In the genomic region with DNA sequence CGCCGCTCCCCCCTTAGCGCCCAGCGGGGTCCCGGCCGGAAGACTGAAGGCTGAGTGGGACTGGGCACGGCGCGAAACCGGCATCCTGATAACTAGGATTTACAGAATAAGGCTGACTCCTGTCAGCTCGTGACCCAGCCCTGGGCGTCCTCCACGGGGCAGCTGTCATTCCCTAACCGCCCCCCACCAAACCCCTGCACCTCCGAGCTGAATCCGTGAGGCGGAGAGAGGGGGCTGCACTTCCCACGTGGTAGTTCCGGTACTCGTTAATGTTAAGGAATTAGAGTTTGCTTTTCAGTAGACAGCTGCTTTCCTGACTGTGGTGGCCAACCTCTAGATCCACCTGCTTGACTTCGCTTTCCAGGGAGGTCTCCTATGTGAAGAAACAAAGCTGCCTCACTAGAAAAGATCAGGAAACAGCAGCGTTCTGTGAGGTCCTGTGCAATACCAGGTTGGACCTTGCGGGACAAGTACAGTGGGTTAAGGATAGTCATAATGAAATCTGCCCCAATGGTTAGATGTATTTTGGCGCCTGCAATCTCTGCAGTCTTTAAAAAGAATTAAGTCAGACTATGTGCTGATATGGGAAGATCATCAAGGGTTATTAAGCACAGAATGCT, we compare ENCODE assay signal across 8 cellular contexts. TPM values are rescaled to one million over a fixed set of nuclear protein-coding genes. Genes with fewer than 3 reads are reported as not detected.
DNase-seq lines count a peak whose midpoint lies in the region; ATAC-seq and FAIRE-seq lines count a peak whose summit lies in the region.

No MANE protein-coding gene starts in this region.

- no peak for DNase-seq in activated CD4-positive, alpha-beta T cell treated with anti-CD3 and anti-CD28 coated beads, Interleukin-2, amount 10 ng/mL, durations not matched to agents 24 days and 14 days
- no peak for DNase-seq in activated CD4-positive, alpha-beta T cell treated with anti-CD3 and anti-CD28 coated beads, Interleukin-2, amount 50 U/mL, for 4 hours
- DNase-seq in HTR-8/SVneo (ENCODE audit: insufficient read length, low spot score) (peak; percentile 71), left ventricle myocardium superior (no peak), skeletal muscle cell (ENCODE audit: low read depth) (no peak), NCI-H2081 treated with DMSO at 0.1 percent for 48 hours (lab: John Stamatoyannopoulos, UW) (no peak)
- no peak for DNase-seq in activated T-helper 1 cell treated with anti-CD3 and anti-CD28 coated beads, Interleukin-12 subunit alpha, Interleukin-12 subunit beta, Interleukin-2, Interleukin-4 antibody, amounts not matched to agents 30 ng/mL and 10 ng/mL and 1 ng/mL, durations not matched to agents 14 hours and 24 hours and 36 hours (ENCODE audit: low spot score)
- no peak for DNase-seq in stimulated activated CD4-positive, alpha-beta T cell treated with anti-CD3 and anti-CD28 coated beads, Interleukin-12 subunit alpha, Interleukin-12 subunit beta, amount 100 ng/mL, for 4 hours

- peak overlapping the region; percentile 92 for H3K27ac Mint-ChIP-seq in activated CD4-positive, alpha-beta T cell treated with anti-CD3 and anti-CD28 coated beads, Interleukin-2, amount 10 ng/mL, durations not matched to agents 24 days and 14 days
- peak overlapping the region; percentile 88 for H3K27ac Mint-ChIP-seq in activated T-helper 1 cell treated with anti-CD3 and anti-CD28 coated beads, Interleukin-12 subunit alpha, Interleukin-12 subunit beta, Interleukin-2, Interleukin-4 antibody, amounts not matched to agents 30 ng/mL and 10 ng/mL and 1 ng/mL, durations not matched to agents 14 hours and 24 hours and 36 hours

- peaks cover 33% of the 10 kb centered on the region for H3K4me1 Mint-ChIP-seq in activated CD4-positive, alpha-beta T cell treated with anti-CD3 and anti-CD28 coated beads, Interleukin-2, amount 10 ng/mL, durations not matched to agents 24 days and 14 days
- H3K4me1 Mint-ChIP-seq in activated T-helper 1 cell treated with anti-CD3 and anti-CD28 coated beads, Interleukin-12 subunit alpha, Interleukin-12 subunit beta, Interleukin-2, Interleukin-4 antibody, amounts not matched to agents 30 ng/mL and 10 ng/mL and 1 ng/mL, durations not matched to agents 14 hours and 24 hours and 36 hours (ENCODE audit: low read depth) = peaks cover 34% of the 10 kb centered on the region

- H3K27me3 Mint-ChIP-seq in activated CD4-positive, alpha-beta T cell treated with anti-CD3 and anti-CD28 coated beads, Interleukin-2, amount 10 ng/mL, durations not matched to agents 24 days and 14 days = no peaks in the 10 kb centered on the region
- H3K27me3 Mint-ChIP-seq in activated T-helper 1 cell treated with anti-CD3 and anti-CD28 coated beads, Interleukin-12 subunit alpha, Interleukin-12 subunit beta, Interleukin-2, Interleukin-4 antibody, amounts not matched to agents 30 ng/mL and 10 ng/mL and 1 ng/mL, durations not matched to agents 14 hours and 24 hours and 36 hours (ENCODE audit: insufficient read depth) = no peaks in the 10 kb centered on the region

- FAIRE-seq in HTR-8/SVneo (lab: Jason Lieb, UNC) = no peak

- no peak overlapping the region for H3K4me3 Mint-ChIP-seq in activated CD4-positive, alpha-beta T cell treated with anti-CD3 and anti-CD28 coated beads, Interleukin-2, amount 10 ng/mL, durations not matched to agents 24 days and 14 days
- no peak overlapping the region for H3K4me3 Mint-ChIP-seq in activated T-helper 1 cell treated with anti-CD3 and anti-CD28 coated beads, Interleukin-12 subunit alpha, Interleukin-12 subunit beta, Interleukin-2, Interleukin-4 antibody, amounts not matched to agents 30 ng/mL and 10 ng/mL and 1 ng/mL, durations not matched to agents 14 hours and 24 hours and 36 hours

- ATAC-seq in left ventricle myocardium superior = peak; percentile 61

- no peaks in the 10 kb centered on the region for H3K9me3 Mint-ChIP-seq in activated CD4-positive, alpha-beta T cell treated with anti-CD3 and anti-CD28 coated beads, Interleukin-2, amount 10 ng/mL, durations not matched to agents 24 days and 14 days
- H3K9me3 Mint-ChIP-seq in activated T-helper 1 cell treated with anti-CD3 and anti-CD28 coated beads, Interleukin-12 subunit alpha, Interleukin-12 subunit beta, Interleukin-2, Interleukin-4 antibody, amounts not matched to agents 30 ng/mL and 10 ng/mL and 1 ng/mL, durations not matched to agents 14 hours and 24 hours and 36 hours = no peaks in the 10 kb centered on the region

- intact Hi-C loops in activated CD4-positive, alpha-beta T cell treated with anti-CD3 and anti-CD28 coated beads, Interleukin-2, amount 10 ng/mL, durations not matched to agents 24 days and 14 days (cut with micrococcal nuclease) = no loop called here
- intact Hi-C loops in activated T-helper 1 cell treated with anti-CD3 and anti-CD28 coated beads, Interleukin-12 subunit alpha, Interleukin-12 subunit beta, Interleukin-2, Interleukin-4 antibody, amounts not matched to agents 30 ng/mL and 10 ng/mL and 1 ng/mL, durations not matched to agents 14 hours and 24 hours and 36 hours (cut with micrococcal nuclease) = no loop called here
- intact Hi-C loops in left ventricle myocardium superior (cut with micrococcal nuclease) = no loop called here

- peaks cover 3% of the 10 kb centered on the region for H3K36me3 Mint-ChIP-seq in activated CD4-positive, alpha-beta T cell treated with anti-CD3 and anti-CD28 coated beads, Interleukin-2, amount 10 ng/mL, durations not matched to agents 24 days and 14 days (ENCODE audit: low read depth)
- H3K36me3 Mint-ChIP-seq in activated T-helper 1 cell treated with anti-CD3 and anti-CD28 coated beads, Interleukin-12 subunit alpha, Interleukin-12 subunit beta, Interleukin-2, Interleukin-4 antibody, amounts not matched to agents 30 ng/mL and 10 ng/mL and 1 ng/mL, durations not matched to agents 14 hours and 24 hours and 36 hours (ENCODE audit: low read depth) = peaks cover 2% of the 10 kb centered on the region

- H3K4me3 ChIP-seq in skeletal muscle cell (ENCODE audit: low read depth, low read length) = peak overlapping the region; percentile 88

RNA-seq across cellular contexts. Expression of a gene that starts 1.0 kb away (rescaled TPM):
- total RNA-seq in activated CD4-positive, alpha-beta T cell treated with anti-CD3 and anti-CD28 coated beads, Interleukin-2, amount 10 ng/mL, durations not matched to agents 24 days and 14 days = 68.9 and 70.0 TPM in 2 replicates
- total RNA-seq in activated T-helper 1 cell treated with anti-CD3 and anti-CD28 coated beads, Interleukin-12 subunit alpha, Interleukin-12 subunit beta, Interleukin-2, Interleukin-4 antibody, amounts not matched to agents 30 ng/mL and 10 ng/mL and 1 ng/mL, durations not matched to agents 14 hours and 24 hours and 36 hours = 68.8 and 74.4 TPM in 2 replicates
- 152 TPM for total RNA-seq in left ventricle myocardium superior

RNA-seq across cellular contexts. Expression of a gene that starts 12.0 kb away (rescaled TPM):
- total RNA-seq in activated CD4-positive, alpha-beta T cell treated with anti-CD3 and anti-CD28 coated beads, Interleukin-2, amount 10 ng/mL, durations not matched to agents 24 days and 14 days = 158 and 161 TPM in 2 replicates
- 185 and 186 TPM in 2 replicates for total RNA-seq in activated T-helper 1 cell treated with anti-CD3 and anti-CD28 coated beads, Interleukin-12 subunit alpha, Interleukin-12 subunit beta, Interleukin-2, Interleukin-4 antibody, amounts not matched to agents 30 ng/mL and 10 ng/mL and 1 ng/mL, durations not matched to agents 14 hours and 24 hours and 36 hours
- 8.6 TPM for total RNA-seq in left ventricle myocardium superior

RNA-seq across cellular contexts. Expression of a gene that starts 22.2 kb away (rescaled TPM):
- 25.2 and 33.2 TPM in 2 replicates for total RNA-seq in activated CD4-positive, alpha-beta T cell treated with anti-CD3 and anti-CD28 coated beads, Interleukin-2, amount 10 ng/mL, durations not matched to agents 24 days and 14 days
- 30.5 and 32.7 TPM in 2 replicates for total RNA-seq in activated T-helper 1 cell treated with anti-CD3 and anti-CD28 coated beads, Interleukin-12 subunit alpha, Interleukin-12 subunit beta, Interleukin-2, Interleukin-4 antibody, amounts not matched to agents 30 ng/mL and 10 ng/mL and 1 ng/mL, durations not matched to agents 14 hours and 24 hours and 36 hours
- total RNA-seq in left ventricle myocardium superior = 24.4 TPM

RNA-seq across cellular contexts. Expression of a gene that starts 40.6 kb away (rescaled TPM):
- 47.6 and 48.1 TPM in 2 replicates for total RNA-seq in activated CD4-positive, alpha-beta T cell treated with anti-CD3 and anti-CD28 coated beads, Interleukin-2, amount 10 ng/mL, durations not matched to agents 24 days and 14 days
- 45.0 and 53.7 TPM in 2 replicates for total RNA-seq in activated T-helper 1 cell treated with anti-CD3 and anti-CD28 coated beads, Interleukin-12 subunit alpha, Interleukin-12 subunit beta, Interleukin-2, Interleukin-4 antibody, amounts not matched to agents 30 ng/mL and 10 ng/mL and 1 ng/mL, durations not matched to agents 14 hours and 24 hours and 36 hours
- 11.4 TPM for total RNA-seq in left ventricle myocardium superior

RNA-seq across cellular contexts. Expression of a gene that starts 48.5 kb away (rescaled TPM):
- 151 and 157 TPM in 2 replicates for total RNA-seq in activated CD4-positive, alpha-beta T cell treated with anti-CD3 and anti-CD28 coated beads, Interleukin-2, amount 10 ng/mL, durations not matched to agents 24 days and 14 days
- 151 and 160 TPM in 2 replicates for total RNA-seq in activated T-helper 1 cell treated with anti-CD3 and anti-CD28 coated beads, Interleukin-12 subunit alpha, Interleukin-12 subunit beta, Interleukin-2, Interleukin-4 antibody, amounts not matched to agents 30 ng/mL and 10 ng/mL and 1 ng/mL, durations not matched to agents 14 hours and 24 hours and 36 hours
- 124 TPM for total RNA-seq in left ventricle myocardium superior

Comparison
In these comparisons a context has a peak if more than half of its experiments do, and no peak if none do; other contexts are left out.
1. RNA of a gene that starts 12.0 kb away (total RNA-seq): 185 to 186 TPM in activated T-helper 1 cell treated with anti-CD3 and anti-CD28 coated beads, Interleukin-12 subunit alpha, Interleukin-12 subunit beta, Interleukin-2, Interleukin-4 antibody, amounts not matched to agents 30 ng/mL and 10 ng/mL and 1 ng/mL, durations not matched to agents 14 hours and 24 hours and 36 hours and 158 to 161 TPM in activated CD4-positive, alpha-beta T cell treated with anti-CD3 and anti-CD28 coated beads, Interleukin-2, amount 10 ng/mL, durations not matched to agents 24 days and 14 days; 8.6 TPM in left ventricle myocardium superior (single experiment); every median in the first group is over 10 times any median in the second.